Comparison of ENCODE assay signal across 22 cellular contexts in the genomic region with DNA sequence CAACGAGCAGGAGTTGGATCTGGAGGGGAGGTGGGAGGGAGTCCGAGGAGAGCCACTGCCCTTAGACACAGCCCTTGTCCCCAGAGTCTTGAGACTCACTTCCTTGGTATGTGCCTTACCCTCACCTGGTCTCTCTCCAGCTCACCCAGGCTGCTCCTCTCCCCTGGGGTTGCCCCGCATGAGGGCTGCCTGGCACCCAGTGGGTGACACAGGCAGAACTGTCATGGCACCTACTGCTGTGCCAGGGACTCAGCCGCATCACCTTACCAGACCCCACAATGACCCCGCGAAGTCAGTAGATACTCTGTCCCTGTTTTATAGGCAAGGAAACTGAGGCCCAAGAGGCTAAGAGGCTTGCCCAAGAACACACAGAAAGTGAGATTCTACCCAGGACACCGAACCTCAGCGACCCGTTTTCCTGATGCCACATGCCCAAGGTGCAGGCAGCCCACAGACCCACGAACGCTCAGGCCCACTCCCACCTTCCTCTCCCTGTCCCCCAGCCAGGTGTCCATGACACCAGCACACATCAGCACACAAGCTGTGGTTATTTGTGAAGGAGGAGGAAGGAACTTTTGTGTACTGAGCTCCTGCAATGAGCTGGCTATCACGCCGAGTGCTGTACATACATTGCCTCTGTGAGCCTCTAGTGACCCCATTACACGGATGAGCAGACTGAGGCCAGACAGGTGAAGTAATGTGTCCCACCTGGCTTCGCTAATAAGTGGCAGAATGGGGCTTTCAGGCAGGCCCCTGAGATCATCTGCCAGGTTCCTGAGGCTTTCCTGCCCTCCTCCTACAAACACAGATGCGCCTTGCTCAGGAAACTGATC.
A peak's percentile ranks its signal among the peaks of the same experiment; 100 is the strongest.
DNase-seq lines count a peak whose midpoint lies in the region; ATAC-seq and TF ChIP-seq lines count a peak whose summit lies in the region.
"Had no signal": no experiment of that assay in that cellular context is flagged by ENCODE, and none has a peak within 500 bp of the region (broad histone marks: within the 10 kb centered on the region; RNA-seq: fewer than 3 reads in every experiment).

No MANE protein-coding gene starts in this region.

- ATAC-seq in activated CD4-positive, CD25-positive, alpha-beta regulatory T cell treated with anti-CD3 and anti-CD28 coated beads, Interleukin-2, amount 50 U/mL, for 24 hours, result no peak
- 0 out of 2 replicates have a peak, but pooled peaks have one; percentile 51 for ATAC-seq in Panc1
- no peak for ATAC-seq in GM21576 (IDR thresholded peaks at IDR 0.05; ENCODE audit: unreplicated experiment)
- ATAC-seq in GM19328 (IDR thresholded peaks at IDR 0.05; ENCODE audit: unreplicated experiment), result no peak
- ATAC-seq: gastroesophageal sphincter, lower lobe of right lung, T-helper 17 cell had no signal

- intact Hi-C loops in Panc1 (cut with micrococcal nuclease; ENCODE audit: unreplicated experiment), result no loop called here
- intact Hi-C loops in spleen (cut with DNase I; ENCODE audit: low total_unique reads), result no loop called here

- H3K4me3 Mint-ChIP-seq in glutamatergic neuron (ENCODE audit: unreplicated experiment), result no peak overlapping the region
- H3K4me3 Mint-ChIP-seq: B cell had no signal

- TF ChIP-seq CTCF in Panc1 (IDR thresholded peaks at IDR 0.05), result no peak
- no peak for TF ChIP-seq CTCF in glutamatergic neuron (IDR thresholded peaks at IDR 0.05; ENCODE audit: partially characterized antibody, unreplicated experiment)
- no peak for TF ChIP-seq CTCF in spleen (IDR thresholded peaks at IDR 0.05 in 8 of 11, conservative IDR thresholded peaks at IDR 0.05 in 3 of 11)

- H3K36me3 ChIP-seq in Panc1 (ENCODE audit: control insufficient read depth, insufficient read depth, low read length) (no peaks in the 10 kb centered on the region), spleen (no peaks in the 10 kb centered on the region)
- H3K36me3 ChIP-seq: gastroesophageal sphincter, HAP-1, lower lobe of right lung had no signal

- H3K9me3 ChIP-seq in Panc1 (ENCODE audit: control insufficient read depth, insufficient read depth, low read depth, low read length) (no peaks in the 10 kb centered on the region), spleen (peaks cover 0 to 3% (median 0%) of the 10 kb centered on the region in 8 donors)
- H3K9me3 ChIP-seq: HAP-1, lower lobe of right lung had no signal

- H3K36me3 Mint-ChIP-seq in glutamatergic neuron (ENCODE audit: unreplicated experiment), result peaks cover 7% of the 10 kb centered on the region

- TF ChIP-seq POLR2A in spleen (IDR thresholded peaks at IDR 0.05), result no peak

- H3K27me3 ChIP-seq in Panc1 (ENCODE audit: control insufficient read depth, insufficient read depth, low read length) (no peaks in the 10 kb centered on the region), spleen (replicated peaks in 1 of 7) (peaks cover 3 to 52% (median 21%) of the 10 kb centered on the region in 7 donors)

- in situ Hi-C loops in Panc1 (cut with HindIII; ENCODE audit: low pct_unique_long_range_greater_than_20kb, low sequenced_read_pairs), result no loop called here

- peaks cover 16% of the 10 kb centered on the region for H3K27me3 Mint-ChIP-seq in glutamatergic neuron (ENCODE audit: unreplicated experiment)

- H3K27ac ChIP-seq in Panc1 (ENCODE audit: low read length) (no peak overlapping the region), spleen (no peak overlapping the region)
- H3K27ac ChIP-seq: gastroesophageal sphincter, lower lobe of right lung had no signal

- WGBS in spleen, 5 donors, result 79 to 88% (median 82%) methylated on average over 13 to 16 of the region's 16 CpGs

- POLR2A ChIA-PET in Panc1 (lab: Charles Lee), result no interaction called here

- H3K9me3 Mint-ChIP-seq in glutamatergic neuron (ENCODE audit: unreplicated experiment), result peaks cover 12% of the 10 kb centered on the region

- DNase-seq in activated CD4-positive, CD25-positive, alpha-beta regulatory T cell treated with anti-CD3 and anti-CD28 coated beads, Interleukin-2, amount 50 U/mL, for 72 hours, result peak; percentile 22
- DNase-seq in Panc1 (ENCODE audit: low read depth, low spot score), result no peak
- DNase-seq in glutamatergic neuron, result no peak
- peak; percentile 48 for DNase-seq in spleen
- no peak for DNase-seq in retina
- DNase-seq: activated CD4-positive, alpha-beta T cell treated with anti-CD3 and anti-CD28 coated beads, Interleukin-2, amount 50 U/mL, for 1 hour; activated gamma-delta T cell; GF-D8; lower lobe of right lung; NCI-H1048; NCI-H1694 treated with DMSO at 0.1 percent for 48 hours; NCI-H526; nephron progenitor cell; RPMI8226; T-helper 17 cell had no signal

- CTCF ChIA-PET in Panc1 (lab: Charles Lee), result no interaction called here

- no TSS peak for BruUV-seq in Panc1 (replicated peaks; lab: Mats Ljungman, UMichigan)

- no peaks in the 10 kb centered on the region for H3K4me1 Mint-ChIP-seq in glutamatergic neuron (ENCODE audit: low read depth, unreplicated experiment)
- H3K4me1 Mint-ChIP-seq: B cell had no signal

- H3K4me1 ChIP-seq in Panc1 (ENCODE audit: control insufficient read depth, insufficient read depth, low read length), result peaks cover under 1% of the 10 kb centered on the region; the same call in 1 of the 2 replicates
- H3K4me1 ChIP-seq in spleen, result peaks cover 0 to 10% (median 4%) of the 10 kb centered on the region in 6 donors
- H3K4me1 ChIP-seq: gastroesophageal sphincter, HAP-1 had no signal

- H3K4me3 ChIP-seq in Panc1 (ENCODE audit: low read depth in 2 of 2, low read length in 2 of 2) (no peak overlapping the region), spleen (no peak overlapping the region)
- H3K4me3 ChIP-seq: gastroesophageal sphincter, HAP-1, lower lobe of right lung had no signal

- H3K27ac Mint-ChIP-seq in glutamatergic neuron (ENCODE audit: unreplicated experiment), result peak overlapping the region; percentile 43
- H3K27ac Mint-ChIP-seq: B cell, progenitor cell of endocrine pancreas, T-helper 17 cell had no signal

Comparison
In these comparisons a context has a peak if more than half of its experiments do, and no peak if none do; other contexts are left out.
1. DNase-seq: peak in activated CD4-positive, CD25-positive, alpha-beta regulatory T cell treated with anti-CD3 and anti-CD28 coated beads, Interleukin-2, amount 50 U/mL, for 72 hours (single experiment) and spleen (single experiment); none in Panc1 (single experiment), glutamatergic neuron (single experiment) and retina (single experiment).